Comparison of ENCODE assay signal across 1 cellular context in genomic region chr15:84947947-84948830, GRCh38.
TF ChIP-seq lines count a peak whose summit lies in the region.

No MANE protein-coding gene starts in this region.

TF ChIP-seq in IMR-90, 13 proteins besides CTCF, POLR2A, EP300 and RAD21 (continued from another document):
- TF ChIP-seq USF2 (IDR thresholded peaks at IDR 0.05; ENCODE audit: low read depth, low read length) (no peak), RCOR1 (IDR thresholded peaks at IDR 0.05; ENCODE audit: insufficient replicate concordance, low read length) (peak; percentile 97)
